Comparison of ENCODE assay signal across 13 cellular contexts in genomic region chr6:136069119-136069518, GRCh38.
DNase-seq lines count a peak whose midpoint lies in the region; TF ChIP-seq lines count a peak whose summit lies in the region.
"Had no signal": no experiment of that assay in that cellular context is flagged by ENCODE, and none has a peak within 500 bp of the region (broad histone marks: within the 10 kb centered on the region; RNA-seq: fewer than 3 reads in every experiment).

No MANE protein-coding gene starts in this region.

- CTCF ChIA-PET in RWPE1 (lab: Yijun Ruan, JAX): no interaction called here

- POLR2A ChIA-PET in RWPE1 (lab: Yijun Ruan, JAX; ENCODE audit: low non-redundant PET): no interaction called here

- no peak overlapping the region for H3K27ac ChIP-seq in RWPE1
- H3K27ac ChIP-seq: ovary had no signal

- TF ChIP-seq CTCF in RWPE1 (conservative IDR thresholded peaks at IDR 0.05; ENCODE audit: low read depth): no peak

- DNase-seq in EH (ENCODE audit: low read depth) (peak; percentile 84), RWPE1 (ENCODE audit: low spot score) (peak; percentile 49), fibroblast of peridontal ligament (ENCODE audit: extremely low read depth) (peak; percentile 88), pulmonary artery endothelial cell (ENCODE audit: low read depth, low spot score) (peak; percentile 61), NCI-H187 treated with DMSO at 0.1 percent for 48 hours (lab: John Stamatoyannopoulos, UW) (no peak), T-helper 2 cell (no peak), NCI-H1436 treated with DMSO at 0.1 percent for 48 hours (lab: John Stamatoyannopoulos, UW) (no peak), NOMO-1 treated with DMSO at 0.1 percent for 48 hours (lab: John Stamatoyannopoulos, UW; ENCODE audit: unreplicated experiment) (no peak)
- DNase-seq: activated CD8-positive, alpha-beta memory T cell treated with anti-CD3 and anti-CD28 coated beads, Interleukin-2, amount 10 ng/mL, durations not matched to agents 7 days and 5 days; activated naive CD8-positive, alpha-beta T cell treated with anti-CD3 and anti-CD28 coated beads, Interleukin-2, amount 50 U/mL, for 24 hours; NCI-H146; ovary; stimulated activated CD4-positive, alpha-beta T cell treated with anti-CD3 and anti-CD28 coated beads, Interleukin-4, amount 100 ng/mL, for 1 hour had no signal

Comparison
In these comparisons a context has a peak if more than half of its experiments do, and no peak if none do; other contexts are left out.
1. DNase-seq: peak in EH (single experiment), RWPE1 (single experiment), fibroblast of peridontal ligament (single experiment) and pulmonary artery endothelial cell (single experiment); none in NCI-H187 treated with DMSO at 0.1 percent for 48 hours (single experiment), T-helper 2 cell (0 of 5), NCI-H1436 treated with DMSO at 0.1 percent for 48 hours (single experiment) and NOMO-1 treated with DMSO at 0.1 percent for 48 hours (single experiment).